ENCODE assay signal across 1 cellular context in the genomic region with DNA sequence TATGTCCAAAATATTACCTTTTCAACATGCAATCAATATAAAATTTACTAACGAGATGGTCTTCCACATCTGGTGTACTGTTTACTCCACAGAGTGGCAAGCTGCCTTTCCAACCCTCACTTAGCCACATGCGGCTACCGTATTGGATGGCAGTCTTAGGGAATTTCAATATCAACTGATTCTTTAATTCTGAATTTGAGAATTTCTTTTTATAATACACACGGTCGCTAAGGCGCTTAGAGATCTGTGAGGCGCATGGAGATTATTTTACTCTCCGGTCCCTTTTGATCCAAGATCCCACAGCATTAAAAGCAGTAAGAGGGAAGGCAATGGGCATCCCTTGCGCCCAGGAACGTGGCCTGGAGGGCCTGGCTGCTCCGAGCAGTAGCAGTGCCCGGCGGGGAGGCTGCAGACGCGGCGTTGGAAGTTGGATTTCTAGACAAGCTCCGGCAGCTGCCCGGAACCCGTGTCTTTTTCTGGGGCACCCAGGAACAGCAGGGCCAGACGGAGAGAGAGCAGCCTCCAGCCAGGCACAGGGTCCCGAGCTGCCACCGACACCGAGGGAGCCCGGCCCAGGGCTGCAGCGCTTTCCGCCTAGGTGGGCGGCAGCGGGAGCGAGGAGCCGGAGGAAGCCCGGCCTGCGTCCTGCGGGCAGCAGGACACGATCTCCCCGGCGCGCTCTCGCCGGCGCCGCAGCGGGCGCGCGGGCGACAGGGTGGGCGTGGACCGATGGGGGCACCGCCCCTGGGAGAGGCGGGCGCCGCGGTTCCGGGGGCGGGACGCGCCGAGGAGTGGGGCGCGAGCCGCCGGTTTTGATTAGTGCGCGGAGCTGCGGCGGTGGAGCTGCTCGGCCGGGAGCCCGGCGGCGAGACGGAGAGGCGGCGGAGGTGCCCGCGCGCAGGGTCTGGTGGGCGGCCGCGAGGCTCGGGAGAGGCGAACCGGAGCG.
TF ChIP-seq lines count a peak whose summit lies in the region.

Gene UGCG, plus strand, starts transcription at position 819 of the 946 bp plus-strand sequence. CDS start 402 bp downstream, outside the sequence.

TF ChIP-seq in H1, 55 proteins besides CTCF, POLR2A, EP300 and RAD21 (continues in another document):
- no peak for TF ChIP-seq EZH2 (IDR thresholded peaks at IDR 0.05; ENCODE audit: low read depth, low read length, severe bottlenecking)
- peak; percentile 79 for TF ChIP-seq TAF7 (optimal IDR thresholded peaks at IDR 0.05; ENCODE audit: borderline replicate concordance, low read depth, low read length)
- TF ChIP-seq CBX8 (IDR thresholded peaks at IDR 0.05; ENCODE audit: borderline replicate concordance, low read depth, low read length): no peak
- TF ChIP-seq GTF2F1 (IDR thresholded peaks at IDR 0.05; ENCODE audit: borderline replicate concordance, low read depth, low read length): no peak
- TF ChIP-seq CREB1 (IDR thresholded peaks at IDR 0.05): no peak
- TF ChIP-seq KDM4A (IDR thresholded peaks at IDR 0.05; ENCODE audit: low read depth, low read length, severe bottlenecking): peak; percentile 54
- peak; percentile 37 for TF ChIP-seq ASH2L (IDR thresholded peaks at IDR 0.05; ENCODE audit: low read length)
- TF ChIP-seq ATF3 (IDR thresholded peaks at IDR 0.05; ENCODE audit: insufficient read depth, low read depth, low read length): no peak
- no peak; the same call in 1 of the 2 replicates for TF ChIP-seq BACH1 (IDR thresholded peaks at IDR 0.05; ENCODE audit: low read length)
- peak; percentile 77; the same call in 1 of the 2 replicates for TF ChIP-seq POLR2AphosphoS5 (IDR thresholded peaks at IDR 0.05; ENCODE audit: low read depth, low read length)
- TF ChIP-seq RXRA (IDR thresholded peaks at IDR 0.05; ENCODE audit: insufficient read depth, low read depth, low read length): no peak
- TF ChIP-seq RFX5 (IDR thresholded peaks at IDR 0.05; ENCODE audit: borderline replicate concordance, low read depth, low read length): no peak
- TF ChIP-seq KDM5A (IDR thresholded peaks at IDR 0.05; ENCODE audit: low read length): no peak
- TF ChIP-seq PHF8 (conservative IDR thresholded peaks at IDR 0.05; ENCODE audit: low read depth, low read length): peak; percentile 88
- peak; percentile 85 for TF ChIP-seq EGR1 (IDR thresholded peaks at IDR 0.05; ENCODE audit: borderline replicate concordance, low read depth, low read length)
- peak; percentile 65 for TF ChIP-seq RBBP5 (IDR thresholded peaks at IDR 0.05; ENCODE audit: borderline replicate concordance, low read depth, low read length)
- no peak for TF ChIP-seq ZNF274 (IDR thresholded peaks at IDR 0.05; ENCODE audit: borderline replicate concordance, extremely low read depth, low read length)
- no peak for TF ChIP-seq CEBPB (IDR thresholded peaks at IDR 0.05; ENCODE audit: low read depth, low read length)
- TF ChIP-seq SUZ12 (IDR thresholded peaks at IDR 0.05; ENCODE audit: low read length): no peak
- no peak for TF ChIP-seq YY1 (IDR thresholded peaks at IDR 0.05; ENCODE audit: low read depth, low read length)
- TF ChIP-seq SIX5 (IDR thresholded peaks at IDR 0.05; ENCODE audit: low read depth, low read length): no peak
- TF ChIP-seq POU5F1 (IDR thresholded peaks at IDR 0.05; ENCODE audit: low read depth, low read length): no peak
- TF ChIP-seq SP1 (IDR thresholded peaks at IDR 0.05; ENCODE audit: low read depth, low read length): no peak
- no peak for TF ChIP-seq SP2 (IDR thresholded peaks at IDR 0.05; ENCODE audit: low read length)
- no peak for TF ChIP-seq HDAC6 (IDR thresholded peaks at IDR 0.05; ENCODE audit: low read depth, low read length)
- no peak for TF ChIP-seq CTBP2 (IDR thresholded peaks at IDR 0.05; ENCODE audit: borderline replicate concordance, insufficient read depth, insufficient read length, low read length)
- TF ChIP-seq, protein P1, sequence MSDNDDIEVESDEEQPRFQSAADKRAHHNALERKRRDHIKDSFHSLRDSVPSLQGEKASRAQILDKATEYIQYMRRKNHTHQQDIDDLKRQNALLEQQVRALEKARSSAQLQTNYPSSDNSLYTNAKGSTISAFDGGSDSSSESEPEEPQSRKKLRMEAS (IDR thresholded peaks at IDR 0.05): peak; percentile 47
- TF ChIP-seq SAP30 (IDR thresholded peaks at IDR 0.05; ENCODE audit: insufficient read depth, insufficient replicate concordance, low read length): no peak
- TF ChIP-seq CHD2 (IDR thresholded peaks at IDR 0.05; ENCODE audit: low read length): no peak
- no peak for TF ChIP-seq CHD1 (IDR thresholded peaks at IDR 0.05; ENCODE audit: low read depth, low read length)
- TF ChIP-seq TCF12 (IDR thresholded peaks at IDR 0.05; ENCODE audit: low read depth, low read length): no peak
- no peak for TF ChIP-seq TEAD4 (IDR thresholded peaks at IDR 0.05; ENCODE audit: low read depth, low read length)
- no peak for TF ChIP-seq SIRT6 (IDR thresholded peaks at IDR 0.05; ENCODE audit: low read length)
- peak; percentile 13 to 28; a peak in 1 of 4 replicates for TF ChIP-seq HDAC2 (IDR thresholded peaks at IDR 0.05; ENCODE audit: borderline replicate concordance in 1 of 2, low read depth in 2 of 2, low read length in 2 of 2)
- TF ChIP-seq BCL11A (IDR thresholded peaks at IDR 0.05; ENCODE audit: low read depth in 2 of 2, low read length in 2 of 2): no peak
- no peak; a peak in 1 of 4 replicates for TF ChIP-seq SIN3A (conservative IDR thresholded peaks at IDR 0.05 in 1 of 2, IDR thresholded peaks at IDR 0.05 in 1 of 2; ENCODE audit: low read depth in 1 of 2, low read length in 2 of 2)
- TF ChIP-seq TAF1 (IDR thresholded peaks at IDR 0.05; ENCODE audit: low read depth, low read length): peak; percentile 81
- TF ChIP-seq JUND (IDR thresholded peaks at IDR 0.05; ENCODE audit: low read length): no peak
- TF ChIP-seq, protein P2, sequence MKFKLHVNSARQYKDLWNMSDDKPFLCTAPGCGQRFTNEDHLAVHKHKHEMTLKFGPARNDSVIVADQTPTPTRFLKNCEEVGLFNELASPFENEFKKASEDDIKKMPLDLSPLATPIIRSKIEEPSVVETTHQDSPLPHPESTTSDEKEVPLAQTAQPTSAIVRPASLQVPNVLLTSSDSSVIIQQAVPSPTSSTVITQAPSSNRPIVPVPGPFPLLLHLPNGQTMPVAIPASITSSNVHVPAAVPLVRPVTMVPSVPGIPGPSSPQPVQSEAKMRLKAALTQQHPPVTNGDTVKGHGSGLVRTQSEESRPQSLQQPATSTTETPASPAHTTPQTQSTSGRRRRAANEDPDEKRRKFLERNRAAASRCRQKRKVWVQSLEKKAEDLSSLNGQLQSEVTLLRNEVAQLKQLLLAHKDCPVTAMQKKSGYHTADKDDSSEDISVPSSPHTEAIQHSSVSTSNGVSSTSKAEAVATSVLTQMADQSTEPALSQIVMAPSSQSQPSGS (IDR thresholded peaks at IDR 0.05; ENCODE audit: low read length): no peak
- TF ChIP-seq MAFK (IDR thresholded peaks at IDR 0.05; ENCODE audit: low read depth, low read length): no peak
- no peak for TF ChIP-seq RNF2 (IDR thresholded peaks at IDR 0.05; ENCODE audit: borderline replicate concordance, low read depth, low read length, missing control alignments, poor library complexity, severe bottlenecking)
- TF ChIP-seq BRCA1 (IDR thresholded peaks at IDR 0.05; ENCODE audit: low read depth, low read length): no peak
- TF ChIP-seq TBP (IDR thresholded peaks at IDR 0.05; ENCODE audit: low read depth, low read length): peak; percentile 55; the same call in 1 of the 2 replicates
- TF ChIP-seq NRF1 (IDR thresholded peaks at IDR 0.05; ENCODE audit: low read depth, low read length): no peak
- TF ChIP-seq SRF (IDR thresholded peaks at IDR 0.05; ENCODE audit: low read depth, low read length): no peak
- TF ChIP-seq KDM1A (IDR thresholded peaks at IDR 0.05; ENCODE audit: borderline replicate concordance, low read length): no peak
- no peak for TF ChIP-seq FOSL1 (IDR thresholded peaks at IDR 0.05; ENCODE audit: insufficient read depth, low read depth, low read length)
- TF ChIP-seq CHD7 (IDR thresholded peaks at IDR 0.05; ENCODE audit: insufficient replicate concordance, low read length): no peak
- no peak for TF ChIP-seq CBX5 (IDR thresholded peaks at IDR 0.05; ENCODE audit: low read depth, low read length)
- no peak for TF ChIP-seq JUN (IDR thresholded peaks at IDR 0.05; ENCODE audit: low read depth, low read length)
- TF ChIP-seq, protein P3, sequence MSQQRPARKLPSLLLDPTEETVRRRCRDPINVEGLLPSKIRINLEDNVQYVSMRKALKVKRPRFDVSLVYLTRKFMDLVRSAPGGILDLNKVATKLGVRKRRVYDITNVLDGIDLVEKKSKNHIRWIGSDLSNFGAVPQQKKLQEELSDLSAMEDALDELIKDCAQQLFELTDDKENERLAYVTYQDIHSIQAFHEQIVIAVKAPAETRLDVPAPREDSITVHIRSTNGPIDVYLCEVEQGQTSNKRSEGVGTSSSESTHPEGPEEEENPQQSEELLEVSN (IDR thresholded peaks at IDR 0.05): peak; percentile 54; the same call in 1 of the 2 replicates
- no peak for TF ChIP-seq SP4 (IDR thresholded peaks at IDR 0.05; ENCODE audit: low read length)
- no peak for TF ChIP-seq NANOG (IDR thresholded peaks at IDR 0.05; ENCODE audit: insufficient read depth, low read depth, low read length, poor library complexity, severe bottlenecking)
- TF ChIP-seq GABPA (IDR thresholded peaks at IDR 0.05; ENCODE audit: borderline replicate concordance, insufficient read depth, low read length): 0 out of 2 replicates have a peak, but pooled peaks have one; percentile 22
